In genomic region chr4:19010766-19011165, GRCh38 we compare ENCODE assay signal across 20 cellular contexts.
DNase-seq lines count a peak whose midpoint lies in the region; ATAC-seq and TF ChIP-seq lines count a peak whose summit lies in the region.
"Had no signal": no experiment of that assay in that cellular context is flagged by ENCODE, and none has a peak within 500 bp of the region (broad histone marks: within the 10 kb centered on the region; RNA-seq: fewer than 3 reads in every experiment).

No MANE protein-coding gene starts in this region.

- peaks cover 4% of the 10 kb centered on the region for H3K9me3 Mint-ChIP-seq in mesothelial cell of epicardium
- H3K9me3 Mint-ChIP-seq: HFFc6 had no signal

- intact Hi-C loops in left ventricle myocardium inferior (cut with micrococcal nuclease) = no loop called here

- H3K36me3 Mint-ChIP-seq in mesothelial cell of epicardium = no peaks in the 10 kb centered on the region
- H3K36me3 Mint-ChIP-seq in T-helper 17 cell (ENCODE audit: low read depth) = no peaks in the 10 kb centered on the region

- H3K27ac Mint-ChIP-seq in mesothelial cell of epicardium = peak overlapping the region; percentile 79
- no peak overlapping the region for H3K27ac Mint-ChIP-seq in T-helper 17 cell
- H3K27ac Mint-ChIP-seq: CD4-positive, alpha-beta T cell; HFFc6 had no signal

- DNase-seq in cardiac muscle cell (ENCODE audit: low read depth in 1 of 2, low spot score in 1 of 2) = peak in 1 of 2 donors; percentile 68
- DNase-seq in left ventricle myocardium inferior = no peak
- DNase-seq in mesothelial cell of epicardium (ENCODE audit: low spot score in 2 of 2, unreplicated experiment in 2 of 2) = no peak
- DNase-seq in T-helper 17 cell = no peak
- DNase-seq: ACHN; Calu3; CD4-positive, alpha-beta T cell; DMS79; GM23248; HFFc6; KG1; NCI-H1048; NCI-H1694; NCI-H2107 had no signal

- WGBS in ectodermal cell, 2 experiments = 13 to 23% methylated on average over 2 of the region's 2 CpGs

- peak overlapping the region; percentile 96 for H3K27ac ChIP-seq in cardiac muscle cell
- no peak overlapping the region for H3K27ac ChIP-seq in left ventricle myocardium inferior (replicated peaks)
- peak overlapping the region; percentile 63 for H3K27ac ChIP-seq in ectodermal cell (ENCODE audit: insufficient read depth, low read depth, low read length, poor library complexity, severe bottlenecking)
- H3K27ac ChIP-seq: GM23248, HL-60 had no signal

- H3K27me3 ChIP-seq in cardiac muscle cell (no peaks in the 10 kb centered on the region), left ventricle myocardium inferior (ENCODE audit: low read depth) (no peaks in the 10 kb centered on the region), ectodermal cell (ENCODE audit: control insufficient read depth, insufficient read depth, low read length, poor library complexity, severe bottlenecking) (no peaks in the 10 kb centered on the region)

- ATAC-seq in GM18520 (IDR thresholded peaks at IDR 0.05; ENCODE audit: unreplicated experiment) = no peak
- ATAC-seq in T-helper 17 cell = no peak
- ATAC-seq in GM21367 (IDR thresholded peaks at IDR 0.05; ENCODE audit: unreplicated experiment) = no peak
- ATAC-seq: Right ventricle myocardium inferior, SK-N-SH treated with all-trans-retinoic acid at 6 μM for 48 hours had no signal

- H3K36me3 ChIP-seq in cardiac muscle cell = no peaks in the 10 kb centered on the region
- H3K36me3 ChIP-seq in left ventricle myocardium inferior = no peaks in the 10 kb centered on the region
- no peaks in the 10 kb centered on the region for H3K36me3 ChIP-seq in ectodermal cell (ENCODE audit: control insufficient read depth, insufficient read depth, low read length)

- H3K4me1 ChIP-seq in cardiac muscle cell (ENCODE audit: low read depth) (peaks cover 34% of the 10 kb centered on the region), left ventricle myocardium inferior (peaks cover 7% of the 10 kb centered on the region), ectodermal cell (ENCODE audit: control insufficient read depth, insufficient read depth, low read length) (peaks cover 12% of the 10 kb centered on the region)

- no peak overlapping the region for H3K4me3 ChIP-seq in cardiac muscle cell
- no peak overlapping the region for H3K4me3 ChIP-seq in left ventricle myocardium inferior
- no peak overlapping the region for H3K4me3 ChIP-seq in ectodermal cell (ENCODE audit: insufficient read depth, low read depth, low read length)
- H3K4me3 ChIP-seq: GM23248 had no signal

- H3K4me3 Mint-ChIP-seq in mesothelial cell of epicardium (no peak overlapping the region), T-helper 17 cell (no peak overlapping the region)
- H3K4me3 Mint-ChIP-seq: CD4-positive, alpha-beta T cell; HFFc6 had no signal

- no peak for TF ChIP-seq CTCF in cardiac muscle cell (IDR thresholded peaks at IDR 0.05; ENCODE audit: low read depth, low read length)
- no peak for TF ChIP-seq CTCF in left ventricle myocardium inferior (IDR thresholded peaks at IDR 0.05; ENCODE audit: borderline replicate concordance)
- no peak for TF ChIP-seq CTCF in mesothelial cell of epicardium (IDR thresholded peaks at IDR 0.05; ENCODE audit: unreplicated experiment)

- H3K27me3 Mint-ChIP-seq in mesothelial cell of epicardium (ENCODE audit: low read depth) (no peaks in the 10 kb centered on the region), T-helper 17 cell (no peaks in the 10 kb centered on the region)
- H3K27me3 Mint-ChIP-seq: CD4-positive, alpha-beta T cell had no signal

- H3K9me3 ChIP-seq in cardiac muscle cell (ENCODE audit: low read depth) = no peaks in the 10 kb centered on the region
- no peaks in the 10 kb centered on the region for H3K9me3 ChIP-seq in left ventricle myocardium inferior (replicated peaks)
- H3K9me3 ChIP-seq in ectodermal cell (ENCODE audit: control insufficient read depth, low read length) = no peaks in the 10 kb centered on the region
- no peaks in the 10 kb centered on the region for H3K9me3 ChIP-seq in T-helper 17 cell (ENCODE audit: control insufficient read depth, low read length, poor library complexity, severe bottlenecking)

- H3K4me1 Mint-ChIP-seq in mesothelial cell of epicardium = peaks cover 35% of the 10 kb centered on the region
- H3K4me1 Mint-ChIP-seq in T-helper 17 cell = no peaks in the 10 kb centered on the region
